ENCODE assay signal across 26 cellular contexts in genomic region chr13:94063096-94063495, GRCh38.
DNase-seq lines count a peak whose midpoint lies in the region; ATAC-seq, FAIRE-seq and TF ChIP-seq lines count a peak whose summit lies in the region.
"Had no signal": no experiment of that assay in that cellular context is flagged by ENCODE, and none has a peak within 500 bp of the region (broad histone marks: within the 10 kb centered on the region; RNA-seq: fewer than 3 reads in every experiment).

No MANE protein-coding gene starts in this region.

- peak overlapping the region; percentile 29; the same call in 1 of the 2 replicates for H2AFZ ChIP-seq in SK-N-SH (ENCODE audit: low read depth)
- H2AFZ ChIP-seq in fibroblast of lung (ENCODE audit: low read length), result no peak overlapping the region
- H2AFZ ChIP-seq in HepG2 (ENCODE audit: low read length), result no peak overlapping the region

- DNase-seq in AG20443 (ENCODE audit: low spot score), result peak; percentile 33
- no peak for DNase-seq in SK-N-SH
- DNase-seq in fibroblast of lung (ENCODE audit: low read depth in 2 of 2), result peak; percentile 27 to 72
- no peak for DNase-seq in HepG2 (ENCODE audit: low spot score)
- DNase-seq in cerebellar cortex (ENCODE audit: low spot score), result no peak
- no peak for DNase-seq in NCI-H1436 (lab: John Stamatoyannopoulos, UW)
- DNase-seq: activated CD8-positive, alpha-beta T cell treated with anti-CD3 and anti-CD28 coated beads for 36 hours; activated T-cell treated with anti-CD3 and anti-CD28 coated beads, Interleukin-2, amount 50 U/mL, for 4 hours; CD8-positive, alpha-beta memory T cell; GOT3; mammary epithelial cell; NCI-H1092; NCI-H2081 treated with DMSO at 0.1 percent for 48 hours; NCI-H524; stimulated activated naive CD8-positive, alpha-beta T cell treated with anti-CD3 and anti-CD28 coated beads, Interleukin-15, Interleukin-2, amounts not matched to agents 100 U/mL and 50 U/mL, for 24 hours; T-cell; transverse colon; WERI-Rb-1 had no signal

- peaks cover 16 to 39% of the 10 kb centered on the region in 2 experiments for H3K4me1 ChIP-seq in SK-N-SH (ENCODE audit: control insufficient read depth in 1 of 2, insufficient read depth in 2 of 2, low read depth in 1 of 2, low read length in 1 of 2)
- H3K4me1 ChIP-seq in fibroblast of lung (ENCODE audit: control insufficient read depth, extremely low read depth, insufficient read depth, low read length), result no peaks in the 10 kb centered on the region
- no peaks in the 10 kb centered on the region for H3K4me1 ChIP-seq in HepG2 (ENCODE audit: insufficient read depth, low read length)

- H3K27ac ChIP-seq in SK-N-SH (ENCODE audit: low read depth in 2 of 2, low read length in 1 of 2), result peak overlapping the region; percentile 3 to 38
- H3K27ac ChIP-seq in fibroblast of lung (ENCODE audit: insufficient read depth, low read length), result no peak overlapping the region
- H3K27ac ChIP-seq in HepG2 (ENCODE audit: extremely low read length, insufficient read depth, low read length), result no peak overlapping the region
- H3K27ac ChIP-seq: HL-60, KMS-11, neutrophil, transverse colon, WERI-Rb-1 had no signal

- in situ Hi-C loops in HepG2 (cut with HindIII; ENCODE audit: extremely low pct_ligation_motif_present, low pct_unique_long_range_greater_than_20kb), result no loop called here

- no peak overlapping the region for H3K4me2 ChIP-seq in SK-N-SH
- H3K4me2 ChIP-seq in fibroblast of lung (ENCODE audit: extremely low read depth, insufficient read depth, low read length), result no peak overlapping the region
- no peak overlapping the region for H3K4me2 ChIP-seq in HepG2 (ENCODE audit: low read depth, low read length)
- H3K4me2 ChIP-seq: KMS-11 had no signal

- POLR2A ChIA-PET in SK-N-SH (lab: Yijun Ruan, JAX) (no interaction called here), HepG2 (lab: Yijun Ruan, JAX) (no interaction called here)

- H3K27me3 Mint-ChIP-seq in nephron (ENCODE audit: low read depth), result no peaks in the 10 kb centered on the region

- H3K4me3 ChIP-seq in SK-N-SH (ENCODE audit: low read depth in 2 of 2, low read length in 1 of 2) (no peak overlapping the region), fibroblast of lung (replicated peaks in 1 of 4; ENCODE audit: control extremely low read depth in 1 of 4, insufficient read depth in 1 of 4, low read depth in 3 of 4, low read length in 4 of 4) (no peak overlapping the region), HepG2 (replicated peaks in 1 of 3; ENCODE audit: insufficient read depth in 1 of 3, low read depth in 2 of 3, low read length in 3 of 3) (no peak overlapping the region)
- H3K4me3 ChIP-seq: transverse colon had no signal

- no peaks in the 10 kb centered on the region for H4K20me1 ChIP-seq in SK-N-SH (ENCODE audit: insufficient read depth)
- H4K20me1 ChIP-seq in fibroblast of lung (ENCODE audit: control insufficient read depth, extremely low read depth, insufficient read depth, low read length), result no peaks in the 10 kb centered on the region
- H4K20me1 ChIP-seq in HepG2 (ENCODE audit: insufficient read depth, low read length), result no peaks in the 10 kb centered on the region

- no peak for TF ChIP-seq RAD21 in SK-N-SH (IDR thresholded peaks at IDR 0.05; ENCODE audit: low read length)
- TF ChIP-seq RAD21 in HepG2 (CRISPR knock-in tag; IDR thresholded peaks at IDR 0.05), result no peak

- H3K9me3 ChIP-seq in SK-N-SH, result no peaks in the 10 kb centered on the region
- H3K9me3 ChIP-seq in fibroblast of lung (ENCODE audit: control insufficient read depth, insufficient read depth, low read depth, low read length), result no peaks in the 10 kb centered on the region
- no peaks in the 10 kb centered on the region for H3K9me3 ChIP-seq in HepG2 (ENCODE audit: low read length)
- H3K9me3 ChIP-seq: neutrophil, transverse colon had no signal

- H3K79me2 ChIP-seq in SK-N-SH (ENCODE audit: insufficient read depth), result no peaks in the 10 kb centered on the region
- no peaks in the 10 kb centered on the region for H3K79me2 ChIP-seq in fibroblast of lung (ENCODE audit: control insufficient read depth, insufficient read depth, low read length)
- no peaks in the 10 kb centered on the region for H3K79me2 ChIP-seq in HepG2 (ENCODE audit: insufficient read depth, low read length)

- CTCF ChIA-PET in SK-N-SH (lab: Yijun Ruan, JAX) (interaction anchor here (0.9 to 1.5 kb wide), 2 partner anchors 72 to 301 kb away, joined by 3 read pairs; no protein-coding TSS in a partner anchor), HepG2 (lab: Yijun Ruan, JAX; ENCODE audit: low intra/inter-chr PET ratio, low total read pairs) (no interaction called here)

- H3K9ac ChIP-seq in SK-N-SH (no peak overlapping the region), fibroblast of lung (ENCODE audit: insufficient read depth, low read length) (no peak overlapping the region), HepG2 (ENCODE audit: insufficient read depth, low read depth, low read length) (no peak overlapping the region)
- H3K9ac ChIP-seq: KMS-11 had no signal

- peaks cover 12% of the 10 kb centered on the region for H3K4me1 Mint-ChIP-seq in nephron
- H3K4me1 Mint-ChIP-seq: CD8-positive, alpha-beta memory T cell; T-cell had no signal

- H3K36me3 ChIP-seq in SK-N-SH (replicated peaks in 1 of 2; ENCODE audit: control insufficient read depth in 1 of 2, insufficient read depth in 2 of 2, low read length in 1 of 2), result no peaks in the 10 kb centered on the region
- no peaks in the 10 kb centered on the region for H3K36me3 ChIP-seq in fibroblast of lung (ENCODE audit: control insufficient read depth, insufficient read depth, low read length)
- H3K36me3 ChIP-seq in HepG2 (replicated peaks in 1 of 2; ENCODE audit: control insufficient read depth in 1 of 2, insufficient read depth in 2 of 2, low read length in 2 of 2), result no peaks in the 10 kb centered on the region
- H3K36me3 ChIP-seq: neutrophil, transverse colon, WERI-Rb-1 had no signal

- no peaks in the 10 kb centered on the region for H3K9me3 Mint-ChIP-seq in nephron
- H3K9me3 Mint-ChIP-seq: activated CD8-positive, alpha-beta T cell treated with anti-CD3 and anti-CD28 coated beads for 36 hours; activated naive CD4-positive, alpha-beta T cell treated with anti-CD3 and anti-CD28 coated beads, Interleukin-2, amount 50 U/mL, for 72 hours; activated T-cell treated with anti-CD3 and anti-CD28 coated beads, Interleukin-2, amount 50 U/mL, for 4 hours; CD8-positive, alpha-beta memory T cell; T-cell had no signal

- no peak for TF ChIP-seq EP300 in SK-N-SH (IDR thresholded peaks at IDR 0.05; ENCODE audit: borderline replicate concordance in 1 of 2, low read depth in 1 of 2, low read length in 1 of 2)
- no peak for TF ChIP-seq EP300 in HepG2 (IDR thresholded peaks at IDR 0.05; ENCODE audit: low read depth in 2 of 2, low read length in 2 of 2)
- no peak for TF ChIP-seq EP300 in HepG2 (CRISPR knock-in tag; IDR thresholded peaks at IDR 0.05; ENCODE audit: borderline replicate concordance)

- TF ChIP-seq POLR2A in HepG2 (IDR thresholded peaks at IDR 0.05; ENCODE audit: insufficient read depth in 1 of 2, low read depth in 2 of 2, low read length in 2 of 2), result no peak

- no peak overlapping the region for H3K4me3 Mint-ChIP-seq in nephron
- H3K4me3 Mint-ChIP-seq: activated CD8-positive, alpha-beta T cell treated with anti-CD3 and anti-CD28 coated beads for 36 hours; activated T-cell treated with anti-CD3 and anti-CD28 coated beads, Interleukin-2, amount 50 U/mL, for 4 hours; CD8-positive, alpha-beta memory T cell; T-cell had no signal

- ATAC-seq in HepG2 (no peak), HG03175 (IDR thresholded peaks at IDR 0.05; ENCODE audit: unreplicated experiment) (no peak)
- ATAC-seq: activated CD8-positive, alpha-beta T cell treated with anti-CD3 and anti-CD28 coated beads for 36 hours; activated naive CD4-positive, alpha-beta T cell treated with anti-CD3 and anti-CD28 coated beads, Interleukin-2, amount 50 U/mL, for 72 hours; activated T-cell treated with anti-CD3 and anti-CD28 coated beads, Interleukin-2, amount 50 U/mL, for 4 hours; Right ventricle myocardium inferior; stimulated activated naive CD8-positive, alpha-beta T cell treated with anti-CD3 and anti-CD28 coated beads, Interleukin-15, Interleukin-2, amounts not matched to agents 100 U/mL and 50 U/mL, for 24 hours; T-cell had no signal

- TF ChIP-seq CTCF in SK-N-SH (IDR thresholded peaks at IDR 0.05) (no peak), fibroblast of lung (conservative IDR thresholded peaks at IDR 0.05 in 1 of 2, IDR thresholded peaks at IDR 0.05 in 1 of 2; ENCODE audit: low read depth in 1 of 2, low read length in 2 of 2) (no peak), nephron (IDR thresholded peaks at IDR 0.05; ENCODE audit: unreplicated experiment in 3 of 3) (no peak), HepG2 (CRISPR knock-in tag; IDR thresholded peaks at IDR 0.05) (no peak)

- intact Hi-C loops in HepG2 (cut with micrococcal nuclease; ENCODE audit: unreplicated experiment), result no loop called here

- peaks cover 5% of the 10 kb centered on the region for H3K36me3 Mint-ChIP-seq in nephron (ENCODE audit: low read depth)
- H3K36me3 Mint-ChIP-seq: activated naive CD4-positive, alpha-beta T cell treated with anti-CD3 and anti-CD28 coated beads, Interleukin-2, amount 50 U/mL, for 72 hours; CD8-positive, alpha-beta memory T cell; T-cell had no signal

- no peak for FAIRE-seq in HepG2 (lab: Jason Lieb, UNC)
- FAIRE-seq: keratinocyte had no signal

- no peaks in the 10 kb centered on the region for H3K9me2 ChIP-seq in SK-N-SH

- no peaks in the 10 kb centered on the region for H3K27me3 ChIP-seq in SK-N-SH (ENCODE audit: insufficient read depth)
- no peaks in the 10 kb centered on the region for H3K27me3 ChIP-seq in fibroblast of lung (ENCODE audit: control insufficient read depth, insufficient read depth, low read length)
- H3K27me3 ChIP-seq in HepG2 (ENCODE audit: control insufficient read depth in 1 of 2, insufficient read depth in 2 of 2, low read length in 2 of 2), result no peaks in the 10 kb centered on the region
- H3K27me3 ChIP-seq: neutrophil, transverse colon had no signal

- H3F3A ChIP-seq in SK-N-SH (replicated peaks; ENCODE audit: insufficient read depth), result no peaks in the 10 kb centered on the region

- no TSS peak for BruUV-seq in HepG2 (replicated peaks; lab: Mats Ljungman, UMichigan)

- peak overlapping the region; percentile 26 to 84 (median 27) for H3K27ac Mint-ChIP-seq in nephron
- H3K27ac Mint-ChIP-seq: activated CD8-positive, alpha-beta T cell treated with anti-CD3 and anti-CD28 coated beads for 36 hours; activated naive CD4-positive, alpha-beta T cell treated with anti-CD3 and anti-CD28 coated beads, Interleukin-2, amount 50 U/mL, for 72 hours; T-cell had no signal

TF ChIP-seq in SK-N-SH, 30 proteins besides CTCF, POLR2A, EP300 and RAD21 (continues in another document):
- peak; percentile 60; the same call in 1 of the 2 replicates for TF ChIP-seq TCF12 (IDR thresholded peaks at IDR 0.05)
- no peak for TF ChIP-seq YY1 (IDR thresholded peaks at IDR 0.05; ENCODE audit: low read depth)

TF ChIP-seq in HepG2, 621 proteins besides CTCF, POLR2A, EP300 and RAD21 (continues in another document):
- TF ChIP-seq ZBTB1 (CRISPR knock-in tag; IDR thresholded peaks at IDR 0.05; ENCODE audit: borderline replicate concordance) (no peak), ZFP41 (CRISPR knock-in tag; IDR thresholded peaks at IDR 0.05; ENCODE audit: borderline replicate concordance) (no peak)

Comparison
In these comparisons a context has a peak if more than half of its experiments do, and no peak if none do; other contexts are left out.
1. DNase-seq: peak in AG20443 (single experiment) and fibroblast of lung (2 of 2); none in SK-N-SH (single experiment), HepG2 (single experiment), cerebellar cortex (single experiment) and NCI-H1436 (single experiment).
2. H3K27ac ChIP-seq: peak in SK-N-SH (2 of 2); none in fibroblast of lung (single experiment) and HepG2 (single experiment).